In the genomic region with DNA sequence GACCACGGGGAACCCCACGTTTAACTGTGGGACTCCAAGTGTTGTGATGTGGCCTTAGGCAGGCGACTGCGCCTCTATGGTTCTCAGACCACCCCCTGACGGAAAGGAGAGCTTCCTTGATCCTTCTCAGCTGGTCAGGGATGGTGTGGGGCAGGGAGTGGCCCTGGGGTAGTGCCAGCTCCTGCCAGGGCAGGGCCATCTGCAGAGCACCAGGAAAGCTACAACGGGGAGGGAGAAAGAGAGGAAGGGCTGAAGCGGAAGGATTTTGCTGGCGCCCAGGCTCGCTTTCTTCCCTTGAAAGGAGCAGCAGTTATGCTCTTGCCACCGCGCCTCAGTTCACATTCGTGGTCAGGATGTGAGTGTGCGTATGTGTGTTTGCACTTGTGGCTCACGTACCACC, we compare ENCODE assay signal across 38 cellular contexts.
"Had no signal": no experiment of that assay in that cellular context is flagged by ENCODE, and none has a peak within 500 bp of the region (broad histone marks: within the 10 kb centered on the region; RNA-seq: fewer than 3 reads in every experiment).

No MANE protein-coding gene starts in this region.

- H3K4me1 ChIP-seq: Peyer's patch had no signal

- H3K9me3 ChIP-seq: MG63, Peyer's patch had no signal

- ATAC-seq: activated CD8-positive, alpha-beta memory T cell treated with anti-CD3 and anti-CD28 coated beads, Interleukin-2, amount 10 ng/mL, durations not matched to agents 7 days and 5 days; PC-3; Right ventricle myocardium inferior; SK-N-SH treated with all-trans-retinoic acid at 6 μM for 48 hours had no signal

- H3K27me3 ChIP-seq: cardiac muscle cell, MG63, Peyer's patch had no signal

- DNase-seq: activated B cell treated with CpG ODN at 0.5 μM for 24 hours; activated CD4-positive, alpha-beta memory T cell treated with anti-CD3 and anti-CD28 coated beads, Interleukin-2, amount 10 ng/mL, durations not matched to agents 7 days and 5 days; activated CD4-positive, alpha-beta T cell treated with anti-CD3 and anti-CD28 coated beads for 1 hour; activated CD4-positive, alpha-beta T cell treated with anti-CD3 and anti-CD28 coated beads for 48 hours; activated CD8-positive, alpha-beta memory T cell treated with anti-CD3 and anti-CD28 coated beads for 24 hours; activated CD8-positive, alpha-beta memory T cell treated with anti-CD3 and anti-CD28 coated beads, Interleukin-2, amount 10 ng/mL, durations not matched to agents 7 days and 5 days; activated CD8-positive, alpha-beta memory T cell treated with anti-CD3 and anti-CD28 coated beads, Interleukin-2, amount 50 U/mL, for 48 hours; activated effector memory CD4-positive, alpha-beta T cell treated with Interleukin-2 at 50 U/mL for 16 hours; activated naive CD4-positive, alpha-beta T cell treated with anti-CD3 and anti-CD28 coated beads, Interleukin-2, amount 10 ng/mL, durations not matched to agents 7 days and 5 days; activated naive CD8-positive, alpha-beta T cell treated with anti-CD3 and anti-CD28 coated beads for 36 hours; activated T-cell treated with anti-CD3 and anti-CD28 coated beads, Interleukin-2, amount 50 U/mL, for 48 hours; amniotic stem cell; brain microvascular endothelial cell; Kasumi-1; KG1; MG63; NCI-H1092; NCI-H1436 treated with DMSO at 0.1 percent for 48 hours; NCI-H187; NCI-H2029 treated with DMSO at 0.1 percent for 48 hours; NCI-H2107; NCI-H2171 treated with DMSO at 0.1 percent for 48 hours; NCI-H2227 treated with DMSO at 0.1 percent for 48 hours; NCI-H446 treated with DMSO at 0.1 percent for 48 hours; NCI-H524 treated with DMSO at 0.1 percent for 48 hours; NK-92 treated with Interleukin-12 subunit alpha and Interleukin-12 subunit beta, amount 100 ng/mL, for 24 hours; PC-3; SIG-M5; SW 1271; T-helper 1 cell; T-helper 2 cell; T-helper 9 cell had no signal

- H3K27ac ChIP-seq: brain microvascular endothelial cell, cardiac muscle cell, Peyer's patch, RWPE1, VCaP had no signal

- H3K36me3 ChIP-seq: brain microvascular endothelial cell, cardiac muscle cell, MG63, Peyer's patch had no signal

- H3K4me3 ChIP-seq: cardiac muscle cell, MG63, Peyer's patch had no signal
